In the genomic region with DNA sequence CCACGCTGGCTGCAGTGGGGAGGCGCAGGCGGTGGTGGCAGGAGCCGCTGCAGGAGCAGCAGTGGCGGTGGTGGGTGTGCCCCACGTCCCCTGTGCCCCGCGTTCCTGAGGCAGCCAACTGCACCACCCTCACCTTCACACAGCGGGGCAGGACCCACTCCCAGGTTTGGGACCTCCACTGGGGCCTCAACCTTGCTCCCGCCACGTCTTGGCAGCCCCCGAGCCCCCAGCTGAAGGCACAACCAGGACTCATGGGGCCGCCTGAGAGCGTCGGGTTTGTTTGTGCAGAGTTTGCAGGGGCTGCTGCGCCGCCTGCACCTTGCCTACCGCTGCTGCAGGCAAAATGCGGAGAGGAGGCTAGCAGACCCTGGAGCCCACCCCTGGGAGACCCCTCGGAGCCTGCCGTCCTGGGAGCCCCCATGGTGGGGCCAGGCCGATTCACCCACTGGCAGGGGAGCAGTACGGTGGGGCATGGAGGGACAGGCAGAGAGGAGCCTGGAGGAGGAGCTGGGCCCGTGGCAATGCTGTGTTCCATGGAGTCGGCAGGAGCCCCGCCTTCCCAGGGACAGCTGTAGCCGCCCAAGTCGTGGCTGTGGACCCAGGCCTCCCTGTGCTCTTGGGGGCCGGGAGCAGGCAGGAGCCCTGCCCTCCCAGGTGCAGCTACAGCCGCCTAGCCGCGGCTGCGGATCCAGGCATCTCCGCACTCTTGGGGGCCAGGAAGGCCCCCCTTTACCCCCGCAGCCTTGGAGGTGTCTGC, we compare ENCODE assay signal across 9 cellular contexts. TPM values are rescaled to one million over a fixed set of nuclear protein-coding genes. Genes with fewer than 3 reads are reported as not detected.
A peak's percentile ranks its signal among the peaks of the same experiment; 100 is the strongest.
DNase-seq lines count a peak whose midpoint lies in the region; ATAC-seq, FAIRE-seq and TF ChIP-seq lines count a peak whose summit lies in the region.
"Had no signal": no experiment of that assay in that cellular context is flagged by ENCODE, and none has a peak within 500 bp of the region (broad histone marks: within the 10 kb centered on the region; RNA-seq: fewer than 3 reads in every experiment).

No MANE protein-coding gene starts in this region.

- H3K27ac Mint-ChIP-seq in CD14-positive monocyte: no peak overlapping the region
- H3K27ac Mint-ChIP-seq: brain had no signal

- no peak overlapping the region for H3K4me2 ChIP-seq in K562 (ENCODE audit: insufficient read depth, low read length)

- H3K27me3 Mint-ChIP-seq in CD14-positive monocyte (ENCODE audit: low read depth in 3 of 3): peaks cover 30 to 37% (median 33%) of the 10 kb centered on the region in 3 donors
- H3K27me3 Mint-ChIP-seq: brain had no signal

- intact Hi-C loops in CD14-positive monocyte (cut with micrococcal nuclease): loop anchor here (5.0 kb wide), 2 partner anchors 41 to 186 kb away; no protein-coding TSS in a partner anchor
- intact Hi-C loops in K562 (cut with micrococcal nuclease): no loop called here
- intact Hi-C loops in left lung (cut with DNase I): no loop called here
- intact Hi-C loops in thyroid gland (cut with DNase I): loop anchor here (10.0 kb wide), 1 partner anchor 184 kb away; no protein-coding TSS in a partner anchor

- in situ Hi-C loops in K562 (cut with MboI): loop anchor here (5.0 to 10.0 kb wide), 2 partner anchors 186 to 594 kb away; partner anchors contain the start of gene ACYP2

- H3K79me2 ChIP-seq in K562 (ENCODE audit: control insufficient read depth, insufficient read depth, low read length): no peaks in the 10 kb centered on the region

- H3K4me3 ChIP-seq in K562 (no peak overlapping the region), left lung (peak overlapping the region; percentile 41 to 47), thyroid gland (replicated peaks in 1 of 3) (peak overlapping the region in 1 of 3 donors; percentile 15)

- WGBS in K562 (ENCODE audit: insufficient coverage, low coverage, missing lambda C conversion rate): 6% methylated on average over 28 of the region's 35 CpGs
- 15 to 26% methylated on average over 17 to 22 of the region's 35 CpGs for WGBS in thyroid gland, 2 donors

- TF ChIP-seq RAD21 in K562 (CRISPR knock-in tag; conservative IDR thresholded peaks at IDR 0.05 in 1 of 2, IDR thresholded peaks at IDR 0.05 in 1 of 2): no peak

- H3K9me3 ChIP-seq in K562 (replicated peaks; ENCODE audit: control insufficient read depth, insufficient read depth, low read depth, low read length) (no peaks in the 10 kb centered on the region), left lung (no peaks in the 10 kb centered on the region), thyroid gland (no peaks in the 10 kb centered on the region)

- H2AFZ ChIP-seq in K562 (ENCODE audit: low read depth, low read length): no peak overlapping the region

- H3K4me3 Mint-ChIP-seq in CD14-positive monocyte: peak overlapping the region; percentile 78 to 93

- TF ChIP-seq CTCF in CD14-positive monocyte (IDR thresholded peaks at IDR 0.05) (no peak), K562 (IDR thresholded peaks at IDR 0.05 in 2 of 3, conservative IDR thresholded peaks at IDR 0.05 in 1 of 3; ENCODE audit: insufficient read depth in 2 of 3, low read depth in 1 of 3, low read length in 3 of 3) (no peak), left lung (IDR thresholded peaks at IDR 0.05) (no peak), thyroid gland (IDR thresholded peaks at IDR 0.05) (peak in 1 of 6 experiments; percentile 13)

- H4K20me1 ChIP-seq in K562 (replicated peaks; ENCODE audit: control insufficient read depth, insufficient read depth, low read length): no peaks in the 10 kb centered on the region

- H3K27ac ChIP-seq in K562 (ENCODE audit: extremely low read depth, low read depth, low read length) (no peak overlapping the region), left lung (no peak overlapping the region), thyroid gland (peak overlapping the region; percentile 12 to 54 (median 40))

- ATAC-seq in K562: peak; percentile 58
- peak; percentile 87 for ATAC-seq in left lung
- ATAC-seq in GM21381 (IDR thresholded peaks at IDR 0.05; ENCODE audit: unreplicated experiment): no peak
- ATAC-seq in HG02938 (IDR thresholded peaks at IDR 0.05; ENCODE audit: unreplicated experiment): no peak

- no peaks in the 10 kb centered on the region for H3K36me3 ChIP-seq in K562 (ENCODE audit: control insufficient read depth, insufficient read depth, low read length)
- H3K36me3 ChIP-seq in left lung: no peaks in the 10 kb centered on the region
- H3K36me3 ChIP-seq in thyroid gland: no peaks in the 10 kb centered on the region

- TF ChIP-seq POLR2A in K562 (conservative IDR thresholded peaks at IDR 0.05) (no peak), thyroid gland (IDR thresholded peaks at IDR 0.05) (no peak)

- CTCF ChIA-PET in K562 (lab: Yijun Ruan, JAX; ENCODE audit: low intra/inter-chr PET ratio): no interaction called here

- H3K9me3 Mint-ChIP-seq in CD14-positive monocyte: peaks cover 0 to 4% (median 0%) of the 10 kb centered on the region in 7 donors
- H3K9me3 Mint-ChIP-seq: brain had no signal

- DNase-seq in CD14-positive monocyte (ENCODE audit: low spot score) (no peak), HT-29 (ENCODE audit: low spot score) (peak; percentile 54), K562 (ENCODE audit: extremely low read depth in 1 of 4, low spot score in 3 of 4) (no peak), left lung (peak; percentile 60 to 84), thyroid gland (peak; percentile 59 to 62), NOMO-1 treated with DMSO at 0.1 percent for 48 hours (lab: John Stamatoyannopoulos, UW; ENCODE audit: unreplicated experiment) (no peak)

- peaks cover 23 to 24% of the 10 kb centered on the region in 2 experiments; a peak in 4 of 5 replicates for H3K27me3 ChIP-seq in K562 (ENCODE audit: control insufficient read depth in 2 of 2, insufficient read depth in 2 of 2, low read length in 2 of 2)
- peaks cover 0 to 21% of the 10 kb centered on the region in 2 donors for H3K27me3 ChIP-seq in left lung
- no peaks in the 10 kb centered on the region for H3K27me3 ChIP-seq in thyroid gland

- peak overlapping the region in 1 of 2 experiments; percentile 66; a peak in 1 of 4 replicates for H3K9ac ChIP-seq in K562 (ENCODE audit: insufficient read depth in 1 of 2, low read depth in 2 of 2, low read length in 2 of 2)

- no peaks in the 10 kb centered on the region for H3K9me1 ChIP-seq in K562 (ENCODE audit: control insufficient read depth, insufficient read depth, low read length)

- H3K4me1 ChIP-seq in K562 (replicated peaks in 1 of 2; ENCODE audit: control insufficient read depth in 2 of 2, insufficient read depth in 2 of 2, low read length in 2 of 2) (peaks cover 3 to 16% of the 10 kb centered on the region in 2 experiments; a peak in 3 of 5 replicates), left lung (peaks cover 0 to 20% of the 10 kb centered on the region in 2 donors), thyroid gland (peaks cover 39 to 47% of the 10 kb centered on the region in 2 donors)

- peaks cover 0 to 10% of the 10 kb centered on the region in 2 donors for H3K36me3 Mint-ChIP-seq in CD14-positive monocyte
- H3K36me3 Mint-ChIP-seq: brain had no signal

- no peak for TF ChIP-seq EP300 in K562 (IDR thresholded peaks at IDR 0.05; ENCODE audit: low read length)

- BruUV-seq in K562 (replicated peaks; lab: Mats Ljungman, UMichigan): no TSS peak

- POLR2A ChIA-PET in K562 (lab: Yijun Ruan, JAX): interaction anchor here (0.8 kb wide), 1 partner anchor 60 kb away, joined by 3 read pairs; no protein-coding TSS in a partner anchor

- H3K4me1 Mint-ChIP-seq in CD14-positive monocyte: peaks cover 15% of the 10 kb centered on the region
- H3K4me1 Mint-ChIP-seq: brain had no signal

- no peak for FAIRE-seq in K562 (lab: Jason Lieb, UNC)

TF ChIP-seq in K562, 482 proteins besides CTCF, POLR2A, EP300 and RAD21 (continues in another document):
- no peak for TF ChIP-seq NCOR1 (IDR thresholded peaks at IDR 0.05)
- no peak for TF ChIP-seq RBBP5 (IDR thresholded peaks at IDR 0.05; ENCODE audit: borderline replicate concordance, insufficient read depth, low read length, poor library complexity, severe bottlenecking)
- no peak for TF ChIP-seq EGR1 (conservative IDR thresholded peaks at IDR 0.05)
- no peak for TF ChIP-seq MCM2 (IDR thresholded peaks at IDR 0.05; ENCODE audit: low read depth)
- no peak for TF ChIP-seq SIN3A (IDR thresholded peaks at IDR 0.05; ENCODE audit: borderline replicate concordance in 2 of 2, control insufficient read depth in 1 of 2, low read depth in 2 of 2, low read length in 2 of 2)

RNA-seq across cellular contexts. Expression of gene EML6, which starts 14.7 kb away (rescaled TPM):
- polyA plus RNA-seq in CD14-positive monocyte: not detected
- 3.0 and 3.1 TPM in 2 replicates for total RNA-seq in HT-29 (2014; rRNA removed; shearing (Covaris generic))
- total RNA-seq in K562 (2011; cell fraction: chromatin; rRNA removed; ENCODE audit: low replicate concordance): 0.97 and 1.5 TPM in 2 replicates
- under 0.01 and 0.26 TPM in 2 replicates for total RNA-seq in K562 (2011; cell fraction: nucleolus; rRNA removed)
- total RNA-seq in K562 (2011; cell fraction: nucleoplasm; rRNA removed): 0.66 and 1.2 TPM in 2 replicates
- total RNA-seq in K562 (2014; rRNA removed): 0.23 and 0.29 TPM in 2 replicates
- 0.11 and 0.41 TPM in 2 replicates for total RNA-seq in K562 (2014; rRNA removed; fragmentation: Illumina TruSeq; extraction: Trizol)
- total RNA-seq in K562 (2015; rRNA removed; fragmentation: Illumina TruSeq; extraction: Trizol): 0.07 and 0.26 TPM in 2 replicates
- 0.35 and 0.49 TPM in 2 replicates for total RNA-seq in K562 (2021)
- polyA plus RNA-seq in K562 (2011; rRNA removed): 0.56 and 0.88 TPM in 2 replicates
- polyA plus RNA-seq in K562 (2011; cell fraction: cytosol; rRNA removed): 0.54 and 0.62 TPM in 2 replicates
- 2.7 and 3.2 TPM in 2 replicates for polyA plus RNA-seq in K562 (2011; cell fraction: nucleus; rRNA removed)
- polyA plus RNA-seq in K562 (2012): 0.08 and 0.60 TPM in 2 replicates
- 0.25 and 0.71 TPM in 2 replicates for polyA plus RNA-seq in K562 (2014; fragmentation: Illumina TruSeq; extraction: Trizol)
- polyA plus RNA-seq in K562 (2014; fragmentation: Nextera tagmentation; extraction: Ambion mirVana): under 1 TPM; 0.29 to 0.39 TPM
- 0.07 and 0.92 TPM in 2 replicates for polyA plus RNA-seq in K562 (2014; rRNA removed)
- polyA minus RNA-seq in K562 (2011; rRNA and poly(A)+ RNA removed): 0.21 and 0.48 TPM in 2 replicates
- not detected in 2 replicates for polyA minus RNA-seq in K562 (2011; cell fraction: cytosol; rRNA and poly(A)+ RNA removed)
- 0.44 and 0.81 TPM in 2 replicates for polyA minus RNA-seq in K562 (2011; cell fraction: nucleus; rRNA and poly(A)+ RNA removed)
- 1 to 10 TPM in 1 of 2 donors, under 1 TPM in 1; 0.73 to 1.3 TPM for total RNA-seq in left lung
- total RNA-seq in thyroid gland: 10 to 100 TPM in 3 of 4 donors, 1 to 10 TPM in 1; 5.6 to 24.8 (median 20.3) TPM

Comparison
In these comparisons a context has a peak if more than half of its experiments do, and no peak if none do; other contexts are left out.
1. DNase-seq: peak in HT-29 (single experiment), left lung (2 of 2) and thyroid gland (2 of 2); none in CD14-positive monocyte (single experiment), K562 (0 of 4) and NOMO-1 treated with DMSO at 0.1 percent for 48 hours (single experiment).
2. ATAC-seq: peak in K562 (single experiment) and left lung (single experiment); none in GM21381 (single experiment) and HG02938 (single experiment).
3. H3K27ac ChIP-seq: peak in thyroid gland (3 of 3); none in K562 (single experiment) and left lung (0 of 2).
4. intact Hi-C loops: an anchor here in CD14-positive monocyte (5.0 kb wide) and thyroid gland (10.0 kb wide); none called in K562 and left lung.